In the genomic region with DNA sequence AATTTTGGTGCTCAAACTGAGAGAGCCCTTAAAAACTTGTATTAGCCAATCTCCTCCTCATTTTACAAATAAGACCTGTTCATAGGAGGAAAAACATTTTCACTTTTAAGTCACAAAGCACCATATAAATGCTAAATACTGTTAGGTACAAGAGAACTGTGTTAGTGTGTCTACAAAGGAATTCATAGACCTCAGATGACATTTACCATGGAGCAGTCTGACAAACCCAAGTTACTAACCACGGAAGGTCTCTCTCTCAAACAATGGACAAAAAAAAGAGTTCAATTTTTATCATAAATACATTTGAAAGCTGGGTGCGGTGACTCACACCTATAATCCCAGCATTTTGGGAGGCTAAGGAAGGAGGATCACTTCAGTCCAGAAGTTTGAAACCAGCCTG, we compare ENCODE assay signal across 18 cellular contexts. TPM values are rescaled to one million over a fixed set of nuclear protein-coding genes. Genes with fewer than 3 reads are reported as not detected.
DNase-seq lines count a peak whose midpoint lies in the region; ATAC-seq and TF ChIP-seq lines count a peak whose summit lies in the region.
"Had no signal": no experiment of that assay in that cellular context is flagged by ENCODE, and none has a peak within 500 bp of the region (broad histone marks: within the 10 kb centered on the region; RNA-seq: fewer than 3 reads in every experiment).

No MANE protein-coding gene starts in this region.

- no peak overlapping the region for H3K4me3 Mint-ChIP-seq in activated naive CD8-positive, alpha-beta T cell treated with anti-CD3 and anti-CD28 coated beads for 36 hours
- no peak overlapping the region for H3K4me3 Mint-ChIP-seq in natural killer cell

- no peaks in the 10 kb centered on the region for H3K27me3 ChIP-seq in osteoblast (ENCODE audit: insufficient read depth, low read length)
- H3K27me3 ChIP-seq: BE2C, Peyer's patch had no signal

- no peaks in the 10 kb centered on the region for H3K4me1 ChIP-seq in osteoblast (ENCODE audit: insufficient read depth, low read length)
- H3K4me1 ChIP-seq: BE2C, Peyer's patch had no signal

- H2AFZ ChIP-seq in osteoblast (ENCODE audit: low read length), result no peak overlapping the region

- no peak overlapping the region for H3K4me3 ChIP-seq in osteoblast (ENCODE audit: insufficient read depth, low read length)
- H3K4me3 ChIP-seq: Peyer's patch had no signal

- H3K27ac ChIP-seq in osteoblast (ENCODE audit: low read depth, low read length), result no peak overlapping the region
- H3K27ac ChIP-seq: Peyer's patch had no signal

- H3K27me3 Mint-ChIP-seq in activated naive CD8-positive, alpha-beta T cell treated with anti-CD3 and anti-CD28 coated beads for 36 hours, result no peaks in the 10 kb centered on the region
- no peaks in the 10 kb centered on the region for H3K27me3 Mint-ChIP-seq in natural killer cell (ENCODE audit: low read depth in 2 of 2)
- H3K27me3 Mint-ChIP-seq: CD8-positive, alpha-beta memory T cell had no signal

- H3K9me3 Mint-ChIP-seq in activated naive CD8-positive, alpha-beta T cell treated with anti-CD3 and anti-CD28 coated beads for 36 hours, result no peaks in the 10 kb centered on the region
- H3K9me3 Mint-ChIP-seq in natural killer cell, result no peaks in the 10 kb centered on the region
- H3K9me3 Mint-ChIP-seq: CD8-positive, alpha-beta memory T cell had no signal

- peaks cover 5% of the 10 kb centered on the region for H3K36me3 Mint-ChIP-seq in activated naive CD8-positive, alpha-beta T cell treated with anti-CD3 and anti-CD28 coated beads for 36 hours
- H3K36me3 Mint-ChIP-seq in natural killer cell, result no peaks in the 10 kb centered on the region

- no peak for ATAC-seq in natural killer cell

- peaks cover 98% of the 10 kb centered on the region for H3K79me2 ChIP-seq in osteoblast (ENCODE audit: insufficient read depth, low read length)

- DNase-seq in EH (ENCODE audit: low read depth) (peak; percentile 6), M059J (ENCODE audit: low read depth) (peak; percentile 34), osteoblast (ENCODE audit: insufficient read length, low spot score, missing footprints) (peak; percentile 44), natural killer cell (no peak), COR-L47 (lab: John Stamatoyannopoulos, UW) (no peak)
- no peak for DNase-seq in activated naive CD8-positive, alpha-beta T cell treated with anti-CD3 and anti-CD28 coated beads for 36 hours
- no peak for DNase-seq in activated CD8-positive, alpha-beta memory T cell treated with anti-CD3 and anti-CD28 coated beads, Interleukin-2, amount 50 U/mL, for 4 hours
- DNase-seq: BE2C; CD8-positive, alpha-beta memory T cell; EL; H7; Karpas-422; NCI-H187 treated with DMSO at 0.1 percent for 48 hours; NCI-H2171; NCI-H446 treated with DMSO at 0.1 percent for 48 hours; NCI-H82; Peyer's patch; Right ventricle myocardium superior had no signal

- H3K4me2 ChIP-seq in osteoblast (ENCODE audit: insufficient read depth, low read length), result no peak overlapping the region

- H3K4me1 Mint-ChIP-seq in activated naive CD8-positive, alpha-beta T cell treated with anti-CD3 and anti-CD28 coated beads for 36 hours, result peaks cover 52% of the 10 kb centered on the region
- peaks cover 40 to 46% of the 10 kb centered on the region in 2 donors for H3K4me1 Mint-ChIP-seq in natural killer cell

- H3K36me3 ChIP-seq in osteoblast (ENCODE audit: insufficient read depth, low read length), result peaks cover 3% of the 10 kb centered on the region

- no peaks in the 10 kb centered on the region for H3K9me3 ChIP-seq in osteoblast (ENCODE audit: low read depth, low read length)
- H3K9me3 ChIP-seq: BE2C, Peyer's patch had no signal

- H3K27ac Mint-ChIP-seq in activated naive CD8-positive, alpha-beta T cell treated with anti-CD3 and anti-CD28 coated beads for 36 hours, result peak overlapping the region; percentile 4
- peak overlapping the region in 1 of 2 donors; percentile 12 for H3K27ac Mint-ChIP-seq in natural killer cell

- peaks cover 36% of the 10 kb centered on the region for H4K20me1 ChIP-seq in osteoblast (ENCODE audit: insufficient read depth, low read length)

- intact Hi-C loops in natural killer cell (cut with micrococcal nuclease), result no loop called here

- TF ChIP-seq CTCF in osteoblast (IDR thresholded peaks at IDR 0.05; ENCODE audit: extremely low read depth, low read depth, low read length) (no peak), natural killer cell (IDR thresholded peaks at IDR 0.05) (no peak)

RNA-seq across cellular contexts. Expression of a gene that starts 10.0 kb away (rescaled TPM):
- total RNA-seq in M059J (2014; rRNA removed; shearing (Covaris generic)), result 10.5 and 16.3 TPM in 2 replicates
- 10 to 100 TPM; 50.8 to 50.9 TPM for total RNA-seq in activated naive CD8-positive, alpha-beta T cell treated with anti-CD3 and anti-CD28 coated beads for 36 hours
- total RNA-seq in osteoblast (28.6 and 30.4 TPM in 2 replicates), natural killer cell (10 to 100 TPM; 30.7 to 40.3 (median 34.3) TPM)

RNA-seq across cellular contexts. Expression of a gene that starts 29.3 kb away (rescaled TPM):
- total RNA-seq in M059J (2014; rRNA removed; shearing (Covaris generic)), result 32.2 and 51.5 TPM in 2 replicates
- 10 to 100 TPM; 41.2 to 42.6 TPM for total RNA-seq in activated naive CD8-positive, alpha-beta T cell treated with anti-CD3 and anti-CD28 coated beads for 36 hours
- 49.6 and 51.0 TPM in 2 replicates for total RNA-seq in osteoblast
- 10 to 100 TPM; 24.9 to 50.2 (median 48.7) TPM for total RNA-seq in natural killer cell

Comparison
In these comparisons a context has a peak if more than half of its experiments do, and no peak if none do; other contexts are left out.
1. DNase-seq: peak in EH (single experiment), M059J (single experiment) and osteoblast (single experiment); none in activated naive CD8-positive, alpha-beta T cell treated with anti-CD3 and anti-CD28 coated beads for 36 hours (single experiment), natural killer cell (single experiment), activated CD8-positive, alpha-beta memory T cell treated with anti-CD3 and anti-CD28 coated beads, Interleukin-2, amount 50 U/mL, for 4 hours (single experiment) and COR-L47 (single experiment).